1 cellular context compared by ENCODE assay signal in genomic region chr9:129567329-129567728, GRCh38.
TF ChIP-seq lines count a peak whose summit lies in the region.

No MANE protein-coding gene starts in this region.

TF ChIP-seq in HepG2, 621 proteins besides CTCF, POLR2A, EP300 and RAD21 (continued from another document):
- TF ChIP-seq ZNF784 (CRISPR knock-in tag; IDR thresholded peaks at IDR 0.05; ENCODE audit: borderline replicate concordance) (0 out of 2 replicates have a peak, but pooled peaks have one; percentile 9), ZBTB20 (CRISPR knock-in tag; IDR thresholded peaks at IDR 0.05; ENCODE audit: borderline replicate concordance, low read depth) (0 out of 2 replicates have a peak, but pooled peaks have one; percentile 9)
TF ChIP-seq in HepG2: peak in this region for 4.
